Comparison of ENCODE assay signal across 1 cellular context in the genomic region with DNA sequence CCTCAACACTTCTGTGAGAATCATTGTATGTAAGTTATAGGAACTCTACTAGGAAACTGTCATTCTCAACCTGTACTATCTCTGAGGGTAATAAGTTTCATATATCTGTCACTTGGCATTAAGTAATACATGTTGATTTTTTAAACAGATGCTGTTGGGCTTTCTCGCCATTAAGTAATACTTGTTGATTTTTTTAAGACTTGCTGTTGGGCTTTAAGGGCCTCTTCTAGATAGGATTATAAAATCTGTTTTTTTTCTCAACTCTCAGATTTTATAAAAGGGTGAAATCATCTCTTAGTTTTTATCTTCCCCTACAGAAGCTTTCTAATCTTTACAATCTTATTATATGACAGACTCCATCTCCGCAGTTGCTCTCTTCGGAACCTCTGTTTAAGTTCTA.
TF ChIP-seq lines count a peak whose summit lies in the region.

No MANE protein-coding gene starts in this region.

TF ChIP-seq in WTC11, 78 proteins besides CTCF, POLR2A, EP300 and RAD21 (continued from another document):
- TF ChIP-seq, protein P1, sequence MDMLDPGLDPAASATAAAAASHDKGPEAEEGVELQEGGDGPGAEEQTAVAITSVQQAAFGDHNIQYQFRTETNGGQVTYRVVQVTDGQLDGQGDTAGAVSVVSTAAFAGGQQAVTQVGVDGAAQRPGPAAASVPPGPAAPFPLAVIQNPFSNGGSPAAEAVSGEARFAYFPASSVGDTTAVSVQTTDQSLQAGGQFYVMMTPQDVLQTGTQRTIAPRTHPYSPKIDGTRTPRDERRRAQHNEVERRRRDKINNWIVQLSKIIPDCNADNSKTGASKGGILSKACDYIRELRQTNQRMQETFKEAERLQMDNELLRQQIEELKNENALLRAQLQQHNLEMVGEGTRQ (CRISPR knock-in tag; IDR thresholded peaks at IDR 0.05) = no peak
- TF ChIP-seq ZNF232 (CRISPR knock-in tag; IDR thresholded peaks at IDR 0.05) (no peak), NR3C1 (CRISPR knock-in tag; conservative IDR thresholded peaks at IDR 0.05; ENCODE audit: low read depth) (no peak), ZNF423 (CRISPR knock-in tag; IDR thresholded peaks at IDR 0.05) (no peak), NFATC4 (CRISPR knock-in tag; IDR thresholded peaks at IDR 0.05) (no peak), ZNF671 (CRISPR knock-in tag; IDR thresholded peaks at IDR 0.05) (no peak), E2F4 (CRISPR knock-in tag; IDR thresholded peaks at IDR 0.05; ENCODE audit: borderline replicate concordance, low read depth) (no peak), ZNF396 (CRISPR knock-in tag; IDR thresholded peaks at IDR 0.05; ENCODE audit: borderline replicate concordance) (no peak), GRHL2 (CRISPR knock-in tag; IDR thresholded peaks at IDR 0.05; ENCODE audit: insufficient replicate concordance, severe bottlenecking) (no peak), ZMAT4 (CRISPR knock-in tag; IDR thresholded peaks at IDR 0.05) (no peak)
- TF ChIP-seq, protein P2, sequence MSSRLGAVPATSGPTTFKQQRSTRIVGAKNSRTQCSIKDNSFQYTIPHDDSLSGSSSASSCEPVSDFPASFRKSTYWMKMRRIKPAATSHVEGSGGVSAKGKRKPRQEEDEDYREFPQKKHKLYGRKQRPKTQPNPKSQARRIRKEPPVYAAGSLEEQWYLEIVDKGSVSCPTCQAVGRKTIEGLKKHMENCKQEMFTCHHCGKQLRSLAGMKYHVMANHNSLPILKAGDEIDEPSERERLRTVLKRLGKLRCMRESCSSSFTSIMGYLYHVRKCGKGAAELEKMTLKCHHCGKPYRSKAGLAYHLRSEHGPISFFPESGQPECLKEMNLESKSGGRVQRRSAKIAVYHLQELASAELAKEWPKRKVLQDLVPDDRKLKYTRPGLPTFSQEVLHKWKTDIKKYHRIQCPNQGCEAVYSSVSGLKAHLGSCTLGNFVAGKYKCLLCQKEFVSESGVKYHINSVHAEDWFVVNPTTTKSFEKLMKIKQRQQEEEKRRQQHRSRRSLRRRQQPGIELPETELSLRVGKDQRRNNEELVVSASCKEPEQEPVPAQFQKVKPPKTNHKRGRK (CRISPR knock-in tag; IDR thresholded peaks at IDR 0.05; ENCODE audit: borderline replicate concordance) = no peak
